11 cellular contexts compared by ENCODE assay signal in genomic region chr1:220544901-220545303, GRCh38. TPM values are rescaled to one million over a fixed set of nuclear protein-coding genes. Genes with fewer than 3 reads are reported as not detected.
A peak's percentile ranks its signal among the peaks of the same experiment; 100 is the strongest.
DNase-seq lines count a peak whose midpoint lies in the region; ATAC-seq and TF ChIP-seq lines count a peak whose summit lies in the region.
"Had no signal": no experiment of that assay in that cellular context is flagged by ENCODE, and none has a peak within 500 bp of the region (broad histone marks: within the 10 kb centered on the region; RNA-seq: fewer than 3 reads in every experiment).

No MANE protein-coding gene starts in this region.

- H3K4me1 Mint-ChIP-seq in neural progenitor cell, result no peaks in the 10 kb centered on the region
- H3K4me1 Mint-ChIP-seq: T-cell had no signal

- no peaks in the 10 kb centered on the region for H3F3A ChIP-seq in neural progenitor cell (ENCODE audit: low read depth)

- H3K4me1 ChIP-seq in neural progenitor cell (peaks cover 11% of the 10 kb centered on the region), heart left ventricle (no peaks in the 10 kb centered on the region)

- no peak overlapping the region for H3K4me2 ChIP-seq in neural progenitor cell

- peaks cover 13% of the 10 kb centered on the region for H3K9me3 Mint-ChIP-seq in neural progenitor cell
- H3K9me3 Mint-ChIP-seq: activated T-cell treated with anti-CD3 and anti-CD28 coated beads, Interleukin-2, amount 50 U/mL, for 4 hours; T-cell had no signal

- no peak overlapping the region for H3K27ac ChIP-seq in neural progenitor cell
- no peak overlapping the region for H3K27ac ChIP-seq in heart left ventricle

- no peak overlapping the region for H3K9ac ChIP-seq in neural progenitor cell

- intact Hi-C loops in heart left ventricle (cut with DNase I), result no loop called here

- H2AFZ ChIP-seq in neural progenitor cell (replicated peaks), result no peak overlapping the region

- no peak overlapping the region for H3K4me3 ChIP-seq in Jurkat, Clone E6-1 (ENCODE audit: low read length)
- H3K4me3 ChIP-seq in cardiac fibroblast (replicated peaks in 1 of 2; ENCODE audit: low read depth in 2 of 2, low read length in 2 of 2) (no peak overlapping the region), neural progenitor cell (no peak overlapping the region), heart left ventricle (no peak overlapping the region)

- H3K9me3 ChIP-seq in neural progenitor cell (ENCODE audit: low read depth) (no peaks in the 10 kb centered on the region), heart left ventricle (no peaks in the 10 kb centered on the region)

- H3K27ac Mint-ChIP-seq in neural progenitor cell, result no peak overlapping the region
- H3K27ac Mint-ChIP-seq: T-cell had no signal

- TF ChIP-seq POLR2A in heart left ventricle (IDR thresholded peaks at IDR 0.05), result no peak

- peaks cover 100% of the 10 kb centered on the region for H3K79me2 ChIP-seq in neural progenitor cell (ENCODE audit: low read depth)

- H3K36me3 Mint-ChIP-seq in neural progenitor cell, result peaks cover 9% of the 10 kb centered on the region
- H3K36me3 Mint-ChIP-seq: T-cell had no signal

- H3K4me3 Mint-ChIP-seq in neural progenitor cell, result no peak overlapping the region
- H3K4me3 Mint-ChIP-seq: activated T-cell treated with anti-CD3 and anti-CD28 coated beads, Interleukin-2, amount 50 U/mL, for 4 hours; T-cell had no signal

- TF ChIP-seq CTCF in cardiac fibroblast (IDR thresholded peaks at IDR 0.05; ENCODE audit: low read depth, low read length) (peak; percentile 12), neural progenitor cell (IDR thresholded peaks at IDR 0.05) (peak; percentile 30), heart left ventricle (IDR thresholded peaks at IDR 0.05) (no peak)

- ATAC-seq in HG03439 (IDR thresholded peaks at IDR 0.05; ENCODE audit: unreplicated experiment) (no peak), heart left ventricle (no peak)
- ATAC-seq: activated T-cell treated with anti-CD3 and anti-CD28 coated beads, Interleukin-2, amount 50 U/mL, for 4 hours; T-cell had no signal

- no peaks in the 10 kb centered on the region for H3K36me3 ChIP-seq in neural progenitor cell
- H3K36me3 ChIP-seq in heart left ventricle, result no peaks in the 10 kb centered on the region

- DNase-seq in EH (ENCODE audit: low read depth), result peak; percentile 14
- DNase-seq in Jurkat, Clone E6-1 (ENCODE audit: low read depth, low spot score), result peak; percentile 18
- DNase-seq in cardiac fibroblast (ENCODE audit: low read depth in 2 of 2), result no peak
- DNase-seq in neural progenitor cell (ENCODE audit: low spot score), result peak; percentile 34
- no peak for DNase-seq in hippocampal formation (lab: John Stamatoyannopoulos, UW)
- DNase-seq in heart left ventricle, result no peak
- no peak for DNase-seq in retina
- DNase-seq: activated T-cell treated with anti-CD3 and anti-CD28 coated beads, Interleukin-2, amount 50 U/mL, for 4 hours; effector memory CD4-positive, alpha-beta T cell; T-cell had no signal

- H3K27me3 ChIP-seq in neural progenitor cell, result no peaks in the 10 kb centered on the region
- no peaks in the 10 kb centered on the region for H3K27me3 ChIP-seq in heart left ventricle

- peaks cover 10% of the 10 kb centered on the region for H4K20me1 ChIP-seq in neural progenitor cell (ENCODE audit: low read depth)

- H3K27me3 Mint-ChIP-seq in neural progenitor cell (ENCODE audit: insufficient read depth, low read depth), result peaks cover 3% of the 10 kb centered on the region

- 83 to 94% (median 90%) methylated on average over 3 of the region's 3 CpGs for WGBS in heart left ventricle, 4 donors

RNA-seq across cellular contexts. Expression of gene MARK1, which starts 17.0 kb away (rescaled TPM):
- 1.6 TPM for polyA plus RNA-seq in Jurkat, Clone E6-1 (2012; ENCODE audit: insufficient read depth, insufficient read length)
- 12.1 and 13.2 TPM in 2 replicates for total RNA-seq in neural progenitor cell (ENCODE audit: low replicate concordance)
- 10 to 100 TPM; 12.1 to 25.1 (median 16.7) TPM for total RNA-seq in heart left ventricle
- polyA plus RNA-seq in heart left ventricle, result 10 to 100 TPM in 1 of 2 donors, 1 to 10 TPM in 1; 4.0 to 13.1 TPM
- total RNA-seq: T-cell had no signal

Comparison
In these comparisons a context has a peak if more than half of its experiments do, and no peak if none do; other contexts are left out.
1. DNase-seq: peak in EH (single experiment), Jurkat, Clone E6-1 (single experiment) and neural progenitor cell (single experiment); none in cardiac fibroblast (0 of 2), hippocampal formation (0 of 2), heart left ventricle (0 of 5) and retina (single experiment).
2. CTCF ChIP-seq: peak in cardiac fibroblast (single experiment) and neural progenitor cell (single experiment); none in heart left ventricle (0 of 12).